Comparison of ENCODE assay signal across 1 cellular context in the genomic region with DNA sequence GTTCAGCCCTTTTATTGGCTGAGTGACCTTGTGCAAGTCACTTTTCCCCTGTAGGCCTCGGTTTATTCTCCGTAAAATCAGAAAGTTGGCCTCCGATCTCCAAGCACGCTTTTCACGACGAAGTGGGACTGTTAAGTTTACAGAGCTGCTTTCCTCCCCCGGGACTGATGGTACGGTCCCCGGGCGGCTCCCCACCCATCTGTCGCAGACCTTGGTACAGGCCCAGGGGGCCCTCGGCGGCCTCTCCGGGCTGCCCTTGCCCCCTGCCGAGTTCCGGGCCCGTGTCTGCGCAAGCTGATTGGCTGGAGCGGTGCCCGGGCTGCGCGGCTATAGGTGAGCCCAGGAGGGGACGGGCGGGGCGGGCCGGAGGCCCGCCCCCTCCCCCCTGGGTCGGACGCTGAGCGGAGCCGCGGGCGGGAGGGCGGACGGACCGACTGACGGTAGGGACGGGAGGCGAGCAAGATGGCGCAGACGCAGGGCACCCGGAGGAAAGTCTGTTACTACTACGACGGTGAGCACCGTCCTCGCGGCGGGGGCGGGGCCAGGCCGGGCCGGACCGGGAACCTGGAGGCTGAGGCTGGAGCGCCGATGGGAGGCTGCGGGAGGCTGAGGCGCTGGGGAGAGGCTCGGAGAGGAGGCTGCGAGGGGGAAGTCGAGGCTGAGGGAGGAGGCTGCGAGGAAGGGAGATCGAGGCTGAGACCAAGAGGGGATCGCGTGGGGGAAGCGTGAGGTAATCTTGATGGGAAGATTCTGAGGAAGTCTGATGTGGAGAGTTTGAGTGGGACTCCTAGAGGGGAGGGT.
TF ChIP-seq lines count a peak whose summit lies in the region.

A gene (plus strand): TSS at position 376 of the 801 bp plus-strand sequence. CDS start 87 bp downstream, at position 463.

TF ChIP-seq in HepG2, 621 proteins besides CTCF, POLR2A, EP300 and RAD21 (continued from another document and continues in another):
- TF ChIP-seq, protein P1, sequence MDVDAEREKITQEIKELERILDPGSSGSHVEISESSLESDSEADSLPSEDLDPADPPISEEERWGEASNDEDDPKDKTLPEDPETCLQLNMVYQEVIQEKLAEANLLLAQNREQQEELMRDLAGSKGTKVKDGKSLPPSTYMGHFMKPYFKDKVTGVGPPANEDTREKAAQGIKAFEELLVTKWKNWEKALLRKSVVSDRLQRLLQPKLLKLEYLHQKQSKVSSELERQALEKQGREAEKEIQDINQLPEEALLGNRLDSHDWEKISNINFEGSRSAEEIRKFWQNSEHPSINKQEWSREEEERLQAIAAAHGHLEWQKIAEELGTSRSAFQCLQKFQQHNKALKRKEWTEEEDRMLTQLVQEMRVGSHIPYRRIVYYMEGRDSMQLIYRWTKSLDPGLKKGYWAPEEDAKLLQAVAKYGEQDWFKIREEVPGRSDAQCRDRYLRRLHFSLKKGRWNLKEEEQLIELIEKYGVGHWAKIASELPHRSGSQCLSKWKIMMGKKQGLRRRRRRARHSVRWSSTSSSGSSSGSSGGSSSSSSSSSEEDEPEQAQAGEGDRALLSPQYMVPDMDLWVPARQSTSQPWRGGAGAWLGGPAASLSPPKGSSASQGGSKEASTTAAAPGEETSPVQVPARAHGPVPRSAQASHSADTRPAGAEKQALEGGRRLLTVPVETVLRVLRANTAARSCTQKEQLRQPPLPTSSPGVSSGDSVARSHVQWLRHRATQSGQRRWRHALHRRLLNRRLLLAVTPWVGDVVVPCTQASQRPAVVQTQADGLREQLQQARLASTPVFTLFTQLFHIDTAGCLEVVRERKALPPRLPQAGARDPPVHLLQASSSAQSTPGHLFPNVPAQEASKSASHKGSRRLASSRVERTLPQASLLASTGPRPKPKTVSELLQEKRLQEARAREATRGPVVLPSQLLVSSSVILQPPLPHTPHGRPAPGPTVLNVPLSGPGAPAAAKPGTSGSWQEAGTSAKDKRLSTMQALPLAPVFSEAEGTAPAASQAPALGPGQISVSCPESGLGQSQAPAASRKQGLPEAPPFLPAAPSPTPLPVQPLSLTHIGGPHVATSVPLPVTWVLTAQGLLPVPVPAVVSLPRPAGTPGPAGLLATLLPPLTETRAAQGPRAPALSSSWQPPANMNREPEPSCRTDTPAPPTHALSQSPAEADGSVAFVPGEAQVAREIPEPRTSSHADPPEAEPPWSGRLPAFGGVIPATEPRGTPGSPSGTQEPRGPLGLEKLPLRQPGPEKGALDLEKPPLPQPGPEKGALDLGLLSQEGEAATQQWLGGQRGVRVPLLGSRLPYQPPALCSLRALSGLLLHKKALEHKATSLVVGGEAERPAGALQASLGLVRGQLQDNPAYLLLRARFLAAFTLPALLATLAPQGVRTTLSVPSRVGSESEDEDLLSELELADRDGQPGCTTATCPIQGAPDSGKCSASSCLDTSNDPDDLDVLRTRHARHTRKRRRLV (CRISPR knock-in tag; IDR thresholded peaks at IDR 0.05) = no peak
- no peak for TF ChIP-seq MAFK (conservative IDR thresholded peaks at IDR 0.05 in 1 of 2, IDR thresholded peaks at IDR 0.05 in 1 of 2; ENCODE audit: low read length in 2 of 2)
- TF ChIP-seq, protein P2, sequence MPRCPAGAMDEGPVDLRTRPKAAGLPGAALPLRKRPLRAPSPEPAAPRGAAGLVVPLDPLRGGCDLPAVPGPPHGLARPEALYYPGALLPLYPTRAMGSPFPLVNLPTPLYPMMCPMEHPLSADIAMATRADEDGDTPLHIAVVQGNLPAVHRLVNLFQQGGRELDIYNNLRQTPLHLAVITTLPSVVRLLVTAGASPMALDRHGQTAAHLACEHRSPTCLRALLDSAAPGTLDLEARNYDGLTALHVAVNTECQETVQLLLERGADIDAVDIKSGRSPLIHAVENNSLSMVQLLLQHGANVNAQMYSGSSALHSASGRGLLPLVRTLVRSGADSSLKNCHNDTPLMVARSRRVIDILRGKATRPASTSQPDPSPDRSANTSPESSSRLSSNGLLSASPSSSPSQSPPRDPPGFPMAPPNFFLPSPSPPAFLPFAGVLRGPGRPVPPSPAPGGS (CRISPR knock-in tag; IDR thresholded peaks at IDR 0.05) = 0 out of 2 replicates have a peak, but pooled peaks have one; percentile 33
- TF ChIP-seq NKX3-1 (CRISPR knock-in tag; IDR thresholded peaks at IDR 0.05) = 0 out of 2 replicates have a peak, but pooled peaks have one; percentile 42
- TF ChIP-seq, protein P3, sequence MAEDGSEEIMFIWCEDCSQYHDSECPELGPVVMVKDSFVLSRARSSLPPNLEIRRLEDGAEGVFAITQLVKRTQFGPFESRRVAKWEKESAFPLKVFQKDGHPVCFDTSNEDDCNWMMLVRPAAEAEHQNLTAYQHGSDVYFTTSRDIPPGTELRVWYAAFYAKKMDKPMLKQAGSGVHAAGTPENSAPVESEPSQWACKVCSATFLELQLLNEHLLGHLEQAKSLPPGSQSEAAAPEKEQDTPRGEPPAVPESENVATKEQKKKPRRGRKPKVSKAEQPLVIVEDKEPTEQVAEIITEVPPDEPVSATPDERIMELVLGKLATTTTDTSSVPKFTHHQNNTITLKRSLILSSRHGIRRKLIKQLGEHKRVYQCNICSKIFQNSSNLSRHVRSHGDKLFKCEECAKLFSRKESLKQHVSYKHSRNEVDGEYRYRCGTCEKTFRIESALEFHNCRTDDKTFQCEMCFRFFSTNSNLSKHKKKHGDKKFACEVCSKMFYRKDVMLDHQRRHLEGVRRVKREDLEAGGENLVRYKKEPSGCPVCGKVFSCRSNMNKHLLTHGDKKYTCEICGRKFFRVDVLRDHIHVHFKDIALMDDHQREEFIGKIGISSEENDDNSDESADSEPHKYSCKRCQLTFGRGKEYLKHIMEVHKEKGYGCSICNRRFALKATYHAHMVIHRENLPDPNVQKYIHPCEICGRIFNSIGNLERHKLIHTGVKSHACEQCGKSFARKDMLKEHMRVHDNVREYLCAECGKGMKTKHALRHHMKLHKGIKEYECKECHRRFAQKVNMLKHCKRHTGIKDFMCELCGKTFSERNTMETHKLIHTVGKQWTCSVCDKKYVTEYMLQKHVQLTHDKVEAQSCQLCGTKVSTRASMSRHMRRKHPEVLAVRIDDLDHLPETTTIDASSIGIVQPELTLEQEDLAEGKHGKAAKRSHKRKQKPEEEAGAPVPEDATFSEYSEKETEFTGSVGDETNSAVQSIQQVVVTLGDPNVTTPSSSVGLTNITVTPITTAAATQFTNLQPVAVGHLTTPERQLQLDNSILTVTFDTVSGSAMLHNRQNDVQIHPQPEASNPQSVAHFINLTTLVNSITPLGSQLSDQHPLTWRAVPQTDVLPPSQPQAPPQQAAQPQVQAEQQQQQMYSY (CRISPR knock-in tag; IDR thresholded peaks at IDR 0.05) = no peak
- no peak for TF ChIP-seq BCL6 (CRISPR knock-in tag; IDR thresholded peaks at IDR 0.05)
- TF ChIP-seq, protein P4, sequence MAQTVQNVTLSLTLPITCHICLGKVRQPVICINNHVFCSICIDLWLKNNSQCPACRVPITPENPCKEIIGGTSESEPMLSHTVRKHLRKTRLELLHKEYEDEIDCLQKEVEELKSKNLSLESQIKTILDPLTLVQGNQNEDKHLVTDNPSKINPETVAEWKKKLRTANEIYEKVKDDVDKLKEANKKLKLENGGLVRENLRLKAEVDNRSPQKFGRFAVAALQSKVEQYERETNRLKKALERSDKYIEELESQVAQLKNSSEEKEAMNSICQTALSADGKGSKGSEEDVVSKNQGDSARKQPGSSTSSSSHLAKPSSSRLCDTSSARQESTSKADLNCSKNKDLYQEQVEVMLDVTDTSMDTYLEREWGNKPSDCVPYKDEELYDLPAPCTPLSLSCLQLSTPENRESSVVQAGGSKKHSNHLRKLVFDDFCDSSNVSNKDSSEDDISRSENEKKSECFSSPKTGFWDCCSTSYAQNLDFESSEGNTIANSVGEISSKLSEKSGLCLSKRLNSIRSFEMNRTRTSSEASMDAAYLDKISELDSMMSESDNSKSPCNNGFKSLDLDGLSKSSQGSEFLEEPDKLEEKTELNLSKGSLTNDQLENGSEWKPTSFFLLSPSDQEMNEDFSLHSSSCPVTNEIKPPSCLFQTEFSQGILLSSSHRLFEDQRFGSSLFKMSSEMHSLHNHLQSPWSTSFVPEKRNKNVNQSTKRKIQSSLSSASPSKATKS (CRISPR knock-in tag; IDR thresholded peaks at IDR 0.05) = no peak
- TF ChIP-seq IRF2 (CRISPR knock-in tag; IDR thresholded peaks at IDR 0.05) = peak; percentile 37
- TF ChIP-seq AKAP8 (CRISPR knock-in tag; IDR thresholded peaks at IDR 0.05) = peak; percentile 65
- TF ChIP-seq, protein P5, sequence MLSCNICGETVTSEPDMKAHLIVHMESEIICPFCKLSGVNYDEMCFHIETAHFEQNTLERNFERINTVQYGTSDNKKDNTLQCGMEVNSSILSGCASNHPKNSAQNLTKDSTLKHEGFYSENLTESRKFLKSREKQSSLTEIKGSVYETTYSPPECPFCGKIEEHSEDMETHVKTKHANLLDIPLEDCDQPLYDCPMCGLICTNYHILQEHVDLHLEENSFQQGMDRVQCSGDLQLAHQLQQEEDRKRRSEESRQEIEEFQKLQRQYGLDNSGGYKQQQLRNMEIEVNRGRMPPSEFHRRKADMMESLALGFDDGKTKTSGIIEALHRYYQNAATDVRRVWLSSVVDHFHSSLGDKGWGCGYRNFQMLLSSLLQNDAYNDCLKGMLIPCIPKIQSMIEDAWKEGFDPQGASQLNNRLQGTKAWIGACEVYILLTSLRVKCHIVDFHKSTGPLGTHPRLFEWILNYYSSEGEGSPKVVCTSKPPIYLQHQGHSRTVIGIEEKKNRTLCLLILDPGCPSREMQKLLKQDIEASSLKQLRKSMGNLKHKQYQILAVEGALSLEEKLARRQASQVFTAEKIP (CRISPR knock-in tag; IDR thresholded peaks at IDR 0.05; ENCODE audit: borderline replicate concordance) = no peak
- no peak for TF ChIP-seq MTA3 (CRISPR knock-in tag; IDR thresholded peaks at IDR 0.05)
- no peak for TF ChIP-seq RAD51 (IDR thresholded peaks at IDR 0.05; ENCODE audit: borderline replicate concordance)
- no peak for TF ChIP-seq IKZF4 (CRISPR knock-in tag; IDR thresholded peaks at IDR 0.05; ENCODE audit: borderline replicate concordance, low read depth, not compliant biosample characterization)
- TF ChIP-seq, protein P6, sequence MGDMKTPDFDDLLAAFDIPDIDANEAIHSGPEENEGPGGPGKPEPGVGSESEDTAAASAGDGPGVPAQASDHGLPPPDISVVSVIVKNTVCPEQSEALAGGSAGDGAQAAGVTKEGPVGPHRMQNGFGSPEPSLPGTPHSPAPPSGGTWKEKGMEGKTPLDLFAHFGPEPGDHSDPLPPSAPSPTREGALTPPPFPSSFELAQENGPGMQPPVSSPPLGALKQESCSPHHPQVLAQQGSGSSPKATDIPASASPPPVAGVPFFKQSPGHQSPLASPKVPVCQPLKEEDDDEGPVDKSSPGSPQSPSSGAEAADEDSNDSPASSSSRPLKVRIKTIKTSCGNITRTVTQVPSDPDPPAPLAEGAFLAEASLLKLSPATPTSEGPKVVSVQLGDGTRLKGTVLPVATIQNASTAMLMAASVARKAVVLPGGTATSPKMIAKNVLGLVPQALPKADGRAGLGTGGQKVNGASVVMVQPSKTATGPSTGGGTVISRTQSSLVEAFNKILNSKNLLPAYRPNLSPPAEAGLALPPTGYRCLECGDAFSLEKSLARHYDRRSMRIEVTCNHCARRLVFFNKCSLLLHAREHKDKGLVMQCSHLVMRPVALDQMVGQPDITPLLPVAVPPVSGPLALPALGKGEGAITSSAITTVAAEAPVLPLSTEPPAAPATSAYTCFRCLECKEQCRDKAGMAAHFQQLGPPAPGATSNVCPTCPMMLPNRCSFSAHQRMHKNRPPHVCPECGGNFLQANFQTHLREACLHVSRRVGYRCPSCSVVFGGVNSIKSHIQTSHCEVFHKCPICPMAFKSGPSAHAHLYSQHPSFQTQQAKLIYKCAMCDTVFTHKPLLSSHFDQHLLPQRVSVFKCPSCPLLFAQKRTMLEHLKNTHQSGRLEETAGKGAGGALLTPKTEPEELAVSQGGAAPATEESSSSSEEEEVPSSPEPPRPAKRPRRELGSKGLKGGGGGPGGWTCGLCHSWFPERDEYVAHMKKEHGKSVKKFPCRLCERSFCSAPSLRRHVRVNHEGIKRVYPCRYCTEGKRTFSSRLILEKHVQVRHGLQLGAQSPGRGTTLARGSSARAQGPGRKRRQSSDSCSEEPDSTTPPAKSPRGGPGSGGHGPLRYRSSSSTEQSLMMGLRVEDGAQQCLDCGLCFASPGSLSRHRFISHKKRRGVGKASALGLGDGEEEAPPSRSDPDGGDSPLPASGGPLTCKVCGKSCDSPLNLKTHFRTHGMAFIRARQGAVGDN (CRISPR knock-in tag; IDR thresholded peaks at IDR 0.05) = peak; percentile 84
- TF ChIP-seq, protein P7, sequence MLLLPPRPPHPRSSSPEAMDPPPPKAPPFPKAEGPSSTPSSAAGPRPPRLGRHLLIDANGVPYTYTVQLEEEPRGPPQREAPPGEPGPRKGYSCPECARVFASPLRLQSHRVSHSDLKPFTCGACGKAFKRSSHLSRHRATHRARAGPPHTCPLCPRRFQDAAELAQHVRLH (CRISPR knock-in tag; IDR thresholded peaks at IDR 0.05; ENCODE audit: borderline replicate concordance, low read depth) = no peak; the same call in 1 of the 2 replicates
- TF ChIP-seq ZNF20 (CRISPR knock-in tag; IDR thresholded peaks at IDR 0.05) = no peak
- TF ChIP-seq, protein P8, sequence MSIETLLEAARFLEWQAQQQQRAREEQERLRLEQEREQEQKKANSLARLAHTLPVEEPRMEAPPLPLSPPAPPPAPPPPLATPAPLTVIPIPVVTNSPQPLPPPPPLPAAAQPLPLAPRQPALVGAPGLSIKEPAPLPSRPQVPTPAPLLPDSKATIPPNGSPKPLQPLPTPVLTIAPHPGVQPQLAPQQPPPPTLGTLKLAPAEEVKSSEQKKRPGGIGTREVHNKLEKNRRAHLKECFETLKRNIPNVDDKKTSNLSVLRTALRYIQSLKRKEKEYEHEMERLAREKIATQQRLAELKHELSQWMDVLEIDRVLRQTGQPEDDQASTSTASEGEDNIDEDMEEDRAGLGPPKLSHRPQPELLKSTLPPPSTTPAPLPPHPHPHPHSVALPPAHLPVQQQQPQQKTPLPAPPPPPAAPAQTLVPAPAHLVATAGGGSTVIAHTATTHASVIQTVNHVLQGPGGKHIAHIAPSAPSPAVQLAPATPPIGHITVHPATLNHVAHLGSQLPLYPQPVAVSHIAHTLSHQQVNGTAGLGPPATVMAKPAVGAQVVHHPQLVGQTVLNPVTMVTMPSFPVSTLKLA (IDR thresholded peaks at IDR 0.05) = no peak
- peak; percentile 5; the same call in 1 of the 2 replicates for TF ChIP-seq HDAC2 (CRISPR knock-in tag; IDR thresholded peaks at IDR 0.05)
- TF ChIP-seq ATAD3A (CRISPR knock-in tag; IDR thresholded peaks at IDR 0.05) = no peak
- TF ChIP-seq ZBTB7A (CRISPR knock-in tag; IDR thresholded peaks at IDR 0.05) = no peak
- TF ChIP-seq ZNF652 (CRISPR knock-in tag; IDR thresholded peaks at IDR 0.05; ENCODE audit: borderline replicate concordance, low read depth) = no peak
- TF ChIP-seq, protein P9, sequence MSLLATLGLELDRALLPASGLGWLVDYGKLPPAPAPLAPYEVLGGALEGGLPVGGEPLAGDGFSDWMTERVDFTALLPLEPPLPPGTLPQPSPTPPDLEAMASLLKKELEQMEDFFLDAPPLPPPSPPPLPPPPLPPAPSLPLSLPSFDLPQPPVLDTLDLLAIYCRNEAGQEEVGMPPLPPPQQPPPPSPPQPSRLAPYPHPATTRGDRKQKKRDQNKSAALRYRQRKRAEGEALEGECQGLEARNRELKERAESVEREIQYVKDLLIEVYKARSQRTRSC (CRISPR knock-in tag; IDR thresholded peaks at IDR 0.05; ENCODE audit: low read depth) = no peak
- TF ChIP-seq ZNF724P (CRISPR knock-in tag; IDR thresholded peaks at IDR 0.05; ENCODE audit: borderline replicate concordance) = no peak
- TF ChIP-seq, protein P10, sequence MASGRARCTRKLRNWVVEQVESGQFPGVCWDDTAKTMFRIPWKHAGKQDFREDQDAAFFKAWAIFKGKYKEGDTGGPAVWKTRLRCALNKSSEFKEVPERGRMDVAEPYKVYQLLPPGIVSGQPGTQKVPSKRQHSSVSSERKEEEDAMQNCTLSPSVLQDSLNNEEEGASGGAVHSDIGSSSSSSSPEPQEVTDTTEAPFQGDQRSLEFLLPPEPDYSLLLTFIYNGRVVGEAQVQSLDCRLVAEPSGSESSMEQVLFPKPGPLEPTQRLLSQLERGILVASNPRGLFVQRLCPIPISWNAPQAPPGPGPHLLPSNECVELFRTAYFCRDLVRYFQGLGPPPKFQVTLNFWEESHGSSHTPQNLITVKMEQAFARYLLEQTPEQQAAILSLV (CRISPR knock-in tag; IDR thresholded peaks at IDR 0.05; ENCODE audit: borderline replicate concordance) = peak; percentile 69; the same call in 1 of the 2 replicates
- no peak for TF ChIP-seq KLF11 (CRISPR knock-in tag; IDR thresholded peaks at IDR 0.05)
